Comparison of ENCODE assay signal across 29 cellular contexts in the genomic region with DNA sequence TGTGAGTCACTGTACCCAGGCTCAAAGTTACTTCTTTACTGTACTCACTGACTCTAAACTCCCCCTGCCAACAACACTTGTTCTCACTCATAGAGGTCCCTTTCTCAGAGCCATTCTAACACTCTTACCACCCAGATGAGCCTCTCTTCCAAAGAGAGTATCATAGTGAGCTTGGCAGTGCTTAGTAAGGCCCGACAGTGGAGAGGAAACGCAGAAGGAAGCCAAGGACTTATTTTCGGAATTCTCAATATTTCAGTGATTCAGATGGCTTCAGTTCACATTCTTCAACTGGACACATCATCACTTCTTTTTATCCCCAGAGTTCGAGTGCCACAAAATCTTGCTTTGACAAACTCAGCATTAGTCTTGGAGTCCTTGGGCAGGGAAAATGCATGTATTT.
"Had no signal": no experiment of that assay in that cellular context is flagged by ENCODE, and none has a peak within 500 bp of the region (broad histone marks: within the 10 kb centered on the region; RNA-seq: fewer than 3 reads in every experiment).

No MANE protein-coding gene starts in this region.

- H3K4me3 ChIP-seq: breast epithelium, esophagus squamous epithelium, heart right ventricle, lower lobe of right lung, neural progenitor cell, testis, transverse colon had no signal

- H3K36me3 ChIP-seq: breast epithelium, esophagus squamous epithelium, heart right ventricle, lower lobe of right lung, neural progenitor cell, transverse colon had no signal

- H3K4me1 ChIP-seq: breast epithelium, neural progenitor cell had no signal

- H3K36me3 Mint-ChIP-seq: activated CD8-positive, alpha-beta memory T cell treated with anti-CD3 and anti-CD28 coated beads, Interleukin-2, amount 10 ng/mL, durations not matched to agents 7 days and 5 days; activated naive CD8-positive, alpha-beta T cell treated with anti-CD3 and anti-CD28 coated beads for 36 hours; natural killer cell; neural progenitor cell had no signal

- H3K27me3 Mint-ChIP-seq: activated B cell treated with CpG ODN at 0.5 μM for 24 hours had no signal

- H3K4me1 Mint-ChIP-seq: activated CD8-positive, alpha-beta memory T cell treated with anti-CD3 and anti-CD28 coated beads, Interleukin-2, amount 10 ng/mL, durations not matched to agents 7 days and 5 days; activated naive CD8-positive, alpha-beta T cell treated with anti-CD3 and anti-CD28 coated beads for 36 hours had no signal

- H3K9me3 Mint-ChIP-seq: activated B cell treated with CpG ODN at 0.5 μM for 24 hours; activated naive CD8-positive, alpha-beta T cell treated with anti-CD3 and anti-CD28 coated beads for 36 hours; activated T-cell treated with anti-CD3 and anti-CD28 coated beads, Interleukin-2, amount 50 U/mL, for 72 hours; natural killer cell; neural progenitor cell had no signal

- H2AFZ ChIP-seq: neural progenitor cell had no signal

- H3K9ac ChIP-seq: neural progenitor cell had no signal

- H3K27me3 ChIP-seq: breast epithelium, esophagus squamous epithelium, foreskin keratinocyte, heart right ventricle, neural progenitor cell, testis, transverse colon had no signal

- H3K9me3 ChIP-seq: breast epithelium, esophagus squamous epithelium, heart right ventricle, lower lobe of right lung, testis, transverse colon had no signal

- H3K27ac ChIP-seq: breast epithelium, epithelial cell of prostate, esophagus squamous epithelium, foreskin keratinocyte, lower lobe of right lung, neural progenitor cell, testis had no signal

- H3K4me3 Mint-ChIP-seq: activated B cell treated with CpG ODN at 0.5 μM for 24 hours; activated CD8-positive, alpha-beta memory T cell treated with anti-CD3 and anti-CD28 coated beads, Interleukin-2, amount 10 ng/mL, durations not matched to agents 7 days and 5 days; activated CD8-positive, alpha-beta T cell treated with anti-CD3 and anti-CD28 coated beads, Interleukin-2, amount 10 ng/mL, durations not matched to agents 7 days and 5 days; activated naive CD8-positive, alpha-beta T cell treated with anti-CD3 and anti-CD28 coated beads for 36 hours; activated T-cell treated with anti-CD3 and anti-CD28 coated beads, Interleukin-2, amount 50 U/mL, for 72 hours; natural killer cell; neural progenitor cell had no signal

- ATAC-seq: activated CD8-positive, alpha-beta memory T cell treated with anti-CD3 and anti-CD28 coated beads, Interleukin-2, amount 10 ng/mL, durations not matched to agents 7 days and 5 days; activated CD8-positive, alpha-beta T cell treated with anti-CD3 and anti-CD28 coated beads, Interleukin-2, amount 10 ng/mL, durations not matched to agents 7 days and 5 days; activated T-cell treated with anti-CD3 and anti-CD28 coated beads, Interleukin-2, amount 50 U/mL, for 72 hours; foreskin keratinocyte; heart right ventricle; left lobe of liver; lower lobe of right lung; natural killer cell; right cardiac atrium; stimulated activated naive CD8-positive, alpha-beta T cell treated with anti-CD3 and anti-CD28 coated beads, Interleukin-15, Interleukin-2, amounts not matched to agents 100 U/mL and 50 U/mL, for 24 hours had no signal

- H3K27ac Mint-ChIP-seq: activated B cell treated with CpG ODN at 0.5 μM for 24 hours; activated CD8-positive, alpha-beta memory T cell treated with anti-CD3 and anti-CD28 coated beads, Interleukin-2, amount 10 ng/mL, durations not matched to agents 7 days and 5 days; activated CD8-positive, alpha-beta T cell treated with anti-CD3 and anti-CD28 coated beads, Interleukin-2, amount 10 ng/mL, durations not matched to agents 7 days and 5 days; activated naive CD8-positive, alpha-beta T cell treated with anti-CD3 and anti-CD28 coated beads for 36 hours; activated T-cell treated with anti-CD3 and anti-CD28 coated beads, Interleukin-2, amount 50 U/mL, for 72 hours; natural killer cell; neural progenitor cell had no signal

- H3K4me2 ChIP-seq: neural progenitor cell had no signal

- DNase-seq: activated B cell treated with CpG ODN at 0.5 μM for 24 hours; activated CD8-positive, alpha-beta memory T cell treated with anti-CD3 and anti-CD28 coated beads, Interleukin-2, amount 10 ng/mL, durations not matched to agents 7 days and 5 days; activated CD8-positive, alpha-beta T cell treated with anti-CD3 and anti-CD28 coated beads, Interleukin-2, amount 10 ng/mL, durations not matched to agents 7 days and 5 days; activated naive CD4-positive, alpha-beta T cell treated with Interleukin-2 at 50 U/mL for 16 hours; activated naive CD8-positive, alpha-beta T cell treated with anti-CD3 and anti-CD28 coated beads for 36 hours; activated T-cell treated with anti-CD3 and anti-CD28 coated beads, Interleukin-2, amount 50 U/mL, for 72 hours; amniotic stem cell; central memory CD4-positive, alpha-beta T cell; dermis blood vessel endothelial cell; effector CD8-positive, alpha-beta T cell; esophagus squamous epithelium; foreskin keratinocyte; heart right ventricle; kidney glomerular epithelial cell; lower lobe of right lung; mesenchymal stem cell; natural killer cell; occipital lobe; right cardiac atrium; stimulated activated CD4-positive, alpha-beta T cell treated with anti-CD3 and anti-CD28 coated beads, Interleukin-12 subunit alpha, Interleukin-12 subunit beta, amount 100 ng/mL, for 4 hours; stimulated activated CD4-positive, alpha-beta T cell treated with anti-CD3 and anti-CD28 coated beads, Interleukin-4, amount 100 ng/mL, for 1 hour; stimulated activated naive CD8-positive, alpha-beta T cell treated with anti-CD3 and anti-CD28 coated beads, Interleukin-15, Interleukin-2, amounts not matched to agents 100 U/mL and 50 U/mL, for 24 hours; T-helper 2 cell; testis; transverse colon had no signal
